8 cellular contexts compared by ENCODE assay signal in genomic region chr13:99506632-99507031, GRCh38. TPM values are rescaled to one million over a fixed set of nuclear protein-coding genes. Genes with fewer than 3 reads are reported as not detected.
DNase-seq lines count a peak whose midpoint lies in the region; ATAC-seq and TF ChIP-seq lines count a peak whose summit lies in the region.

No MANE protein-coding gene starts in this region.

- H3K9ac ChIP-seq in colonic mucosa (ENCODE audit: low read depth in 2 of 2, low read length in 2 of 2) = no peak overlapping the region

- H3K4me3 Mint-ChIP-seq in glutamatergic neuron (ENCODE audit: unreplicated experiment) = no peak overlapping the region

- H3K27ac Mint-ChIP-seq in glutamatergic neuron (ENCODE audit: unreplicated experiment) = peak overlapping the region; percentile 18

- H3K4me1 ChIP-seq in colonic mucosa = peaks cover 11% of the 10 kb centered on the region

- H3K27me3 Mint-ChIP-seq in glutamatergic neuron (ENCODE audit: unreplicated experiment) = peaks cover 8% of the 10 kb centered on the region

- DNase-seq in glutamatergic neuron (no peak), GM13977 (ENCODE audit: low spot score) (no peak), colonic mucosa (no peak), NCI-H1105 treated with DMSO at 0.1 percent for 48 hours (lab: John Stamatoyannopoulos, UW) (no peak), GM13976 (ENCODE audit: low spot score) (no peak)

- in situ Hi-C loops in GM13977 (cut with MboI; ENCODE audit: low pct_unique_long_range_greater_than_20kb, low sequenced_read_pairs, unreplicated experiment) = no loop called here
- in situ Hi-C loops in GM13976 (cut with MboI; ENCODE audit: low sequenced_read_pairs, unreplicated experiment) = no loop called here

- H3K4me1 Mint-ChIP-seq in glutamatergic neuron (ENCODE audit: low read depth, unreplicated experiment) = peaks cover 5% of the 10 kb centered on the region

- TF ChIP-seq CTCF in glutamatergic neuron (IDR thresholded peaks at IDR 0.05; ENCODE audit: partially characterized antibody, unreplicated experiment) = no peak
- no peak for TF ChIP-seq CTCF in GM13977 (IDR thresholded peaks at IDR 0.05; ENCODE audit: extremely low read depth, insufficient read depth, missing control alignments)
- TF ChIP-seq CTCF in colonic mucosa (IDR thresholded peaks at IDR 0.05) = no peak
- no peak for TF ChIP-seq CTCF in GM13976 (IDR thresholded peaks at IDR 0.05; ENCODE audit: borderline replicate concordance, control extremely low read depth, extremely low read depth, insufficient read depth, missing control alignments)

- no peak overlapping the region for H3K27ac ChIP-seq in colonic mucosa

- peaks cover 22% of the 10 kb centered on the region for H3K36me3 Mint-ChIP-seq in glutamatergic neuron (ENCODE audit: unreplicated experiment)

- intact Hi-C loops in colonic mucosa (cut with DNase I) = no loop called here

- peak overlapping the region; percentile 39; the same call in 1 of the 2 replicates for H3K4me3 ChIP-seq in GM08714 (ENCODE audit: low read length)
- no peak overlapping the region for H3K4me3 ChIP-seq in colonic mucosa

- ATAC-seq in GM21390 (IDR thresholded peaks at IDR 0.05; ENCODE audit: unreplicated experiment) (peak; percentile 84), HG03520 (IDR thresholded peaks at IDR 0.05; ENCODE audit: unreplicated experiment) (peak; percentile 74)

- no peaks in the 10 kb centered on the region for H3K36me3 ChIP-seq in colonic mucosa

- peaks cover 3% of the 10 kb centered on the region for H3K9me3 Mint-ChIP-seq in glutamatergic neuron (ENCODE audit: unreplicated experiment)

- no peaks in the 10 kb centered on the region for H3K27me3 ChIP-seq in colonic mucosa

- no peaks in the 10 kb centered on the region for H3K9me3 ChIP-seq in colonic mucosa

RNA-seq across cellular contexts. Expression of gene TM9SF2, which starts 5.4 kb away (rescaled TPM):
- 74.1 TPM for total RNA-seq in glutamatergic neuron (ENCODE audit: unreplicated experiment)
- total RNA-seq in colonic mucosa = 100 to 1,000 TPM; 205 to 220 TPM
